8 cellular contexts compared by ENCODE assay signal in the genomic region with DNA sequence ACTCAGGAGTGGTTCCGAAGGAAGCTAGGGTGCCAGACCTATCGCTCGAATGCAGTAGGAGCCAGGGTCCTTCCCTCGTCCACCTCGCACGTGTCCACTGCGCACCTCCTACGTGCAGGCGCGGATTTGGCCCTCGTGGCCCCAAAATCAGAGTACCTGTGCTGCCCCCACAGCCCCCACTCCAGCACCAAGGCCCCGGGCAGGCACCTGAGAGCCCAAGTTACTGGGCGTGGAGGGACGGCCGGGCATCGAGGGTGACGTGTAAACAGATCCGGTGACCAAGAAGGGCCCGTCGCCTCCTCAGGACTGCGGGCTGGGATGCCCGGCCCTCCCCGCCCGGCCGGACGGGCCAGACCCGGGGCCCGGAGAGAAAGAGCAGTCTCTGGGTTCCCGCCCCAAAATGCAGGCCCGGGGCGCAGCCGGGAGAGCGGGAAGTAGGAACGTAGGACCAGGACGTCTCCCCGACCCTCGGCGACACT. TPM values are rescaled to one million over a fixed set of nuclear protein-coding genes. Genes with fewer than 3 reads are reported as not detected.
DNase-seq lines count a peak whose midpoint lies in the region; ATAC-seq and TF ChIP-seq lines count a peak whose summit lies in the region.

No MANE protein-coding gene starts in this region.

- H3K4me1 ChIP-seq in Panc1 (ENCODE audit: control insufficient read depth, insufficient read depth, low read length): no peaks in the 10 kb centered on the region; the same call in none of the 2 replicates

- peak overlapping the region; percentile 66 to 75 for H3K4me3 ChIP-seq in Panc1 (ENCODE audit: low read depth in 2 of 2, low read length in 2 of 2)

- no peaks in the 10 kb centered on the region for H3K27me3 ChIP-seq in Panc1 (ENCODE audit: control insufficient read depth, insufficient read depth, low read length)

- intact Hi-C loops in Panc1 (cut with micrococcal nuclease; ENCODE audit: unreplicated experiment): no loop called here

- peaks cover 6% of the 10 kb centered on the region for H3K36me3 Mint-ChIP-seq in nephron progenitor cell (ENCODE audit: low read depth)

- H3K4me3 Mint-ChIP-seq in nephron progenitor cell: peak overlapping the region; percentile 83

- no peaks in the 10 kb centered on the region for H3K9me3 ChIP-seq in Panc1 (ENCODE audit: control insufficient read depth, insufficient read depth, low read depth, low read length)

- in situ Hi-C loops in Panc1 (cut with HindIII; ENCODE audit: low pct_unique_long_range_greater_than_20kb, low sequenced_read_pairs): no loop called here

- H3K27ac Mint-ChIP-seq in nephron progenitor cell: no peak overlapping the region

- CTCF ChIA-PET in Panc1 (lab: Charles Lee): no interaction called here

- DNase-seq in Panc1 (ENCODE audit: low read depth, low spot score): no peak
- no peak for DNase-seq in epithelial cell of prostate (ENCODE audit: low read depth, low spot score)
- no peak for DNase-seq in nephron progenitor cell
- no peak for DNase-seq in LoVo (ENCODE audit: low spot score)
- no peak for DNase-seq in D341Med (ENCODE audit: low spot score)
- no peak for DNase-seq in COR-L47 (lab: John Stamatoyannopoulos, UW)

- H3K36me3 ChIP-seq in Panc1 (ENCODE audit: control insufficient read depth, insufficient read depth, low read length): peaks cover 6% of the 10 kb centered on the region; the same call in 1 of the 2 replicates

- peaks cover 13% of the 10 kb centered on the region for H3K4me1 Mint-ChIP-seq in nephron progenitor cell

- H3K9me3 Mint-ChIP-seq in nephron progenitor cell: no peaks in the 10 kb centered on the region

- no TSS peak for BruUV-seq in Panc1 (replicated peaks; lab: Mats Ljungman, UMichigan)

- H3K27me3 Mint-ChIP-seq in nephron progenitor cell (ENCODE audit: low read depth, poor library complexity): peaks cover 27% of the 10 kb centered on the region

- ATAC-seq in GM19397 (IDR thresholded peaks at IDR 0.05; ENCODE audit: unreplicated experiment) (peak; percentile 0), Panc1 (peak; percentile 17)

- TF ChIP-seq CTCF in 22Rv1 (IDR thresholded peaks at IDR 0.05) (no peak), Panc1 (IDR thresholded peaks at IDR 0.05) (no peak), nephron progenitor cell (IDR thresholded peaks at IDR 0.05) (no peak)

- POLR2A ChIA-PET in Panc1 (lab: Charles Lee): no interaction called here

- H3K27ac ChIP-seq in 22Rv1 (peak overlapping the region; percentile 98), Panc1 (ENCODE audit: low read length) (peak overlapping the region; percentile 79), epithelial cell of prostate (peak overlapping the region; percentile 80)

RNA-seq across cellular contexts. Expression of a gene that starts 0.5 kb away (rescaled TPM):
- total RNA-seq in Panc1 (2021; ENCODE audit: unreplicated experiment): 138 TPM
- polyA plus RNA-seq in Panc1 (2012; ENCODE audit: insufficient read length): 178 TPM

RNA-seq across cellular contexts. Expression of a gene that starts 15.7 kb away (rescaled TPM):
- 3.6 TPM for total RNA-seq in Panc1 (2021; ENCODE audit: unreplicated experiment)
- 4.4 TPM for polyA plus RNA-seq in Panc1 (2012; ENCODE audit: insufficient read length)

RNA-seq across cellular contexts. Expression of a gene that starts 21.0 kb away (rescaled TPM):
- 304 TPM for total RNA-seq in Panc1 (2021; ENCODE audit: unreplicated experiment)
- 858 TPM for polyA plus RNA-seq in Panc1 (2012; ENCODE audit: insufficient read length)

RNA-seq across cellular contexts. Expression of a gene that starts 39.5 kb away (rescaled TPM):
- 7.6 TPM for total RNA-seq in Panc1 (2021; ENCODE audit: unreplicated experiment)
- polyA plus RNA-seq in Panc1 (2012; ENCODE audit: insufficient read length): 11.9 TPM

RNA-seq across cellular contexts. Expression of a gene that starts 56.2 kb away (rescaled TPM):
- not detected for total RNA-seq in Panc1 (2021; ENCODE audit: unreplicated experiment)
- not detected for polyA plus RNA-seq in Panc1 (2012; ENCODE audit: insufficient read length)
